Comparison of ENCODE assay signal across 33 cellular contexts in genomic region chr11:124880958-124881357, GRCh38. TPM values are rescaled to one million over a fixed set of nuclear protein-coding genes. Genes with fewer than 3 reads are reported as not detected.
"Had no signal": no experiment of that assay in that cellular context is flagged by ENCODE, and none has a peak within 500 bp of the region (broad histone marks: within the 10 kb centered on the region; RNA-seq: fewer than 3 reads in every experiment).

No MANE protein-coding gene starts in this region.

- DNase-seq: activated CD4-positive, alpha-beta T cell treated with anti-CD3 and anti-CD28 coated beads for 36 hours; activated CD4-positive, alpha-beta T cell treated with anti-CD3 and anti-CD28 coated beads, Interleukin-2, amount 10 ng/mL, durations not matched to agents 7 days and 5 days; activated CD4-positive, alpha-beta T cell treated with anti-CD3 and anti-CD28 coated beads, Interleukin-2, amount 50 U/mL, for 48 hours; activated CD8-positive, alpha-beta T cell treated with anti-CD3 and anti-CD28 coated beads, Interleukin-2, amount 10 ng/mL, durations not matched to agents 7 days and 5 days; activated T-cell treated with anti-CD3 and anti-CD28 coated beads, Interleukin-2, amount 50 U/mL, for 24 hours; anterior cingulate cortex; caudate nucleus; cerebellar nuclear complex; Kasumi-1; KG1; MG63; NCI-H1048; NCI-H1105 treated with DMSO at 0.1 percent for 48 hours; NCI-H1436; NCI-H1694; NCI-H1930; NCI-H2081 treated with DMSO at 0.1 percent for 48 hours; NCI-H345; NCI-H524 treated with DMSO at 0.1 percent for 48 hours; SHP77 treated with DMSO at 0.1 percent for 48 hours; SK-N-SH had no signal

- ATAC-seq: activated CD4-positive, alpha-beta T cell treated with anti-CD3 and anti-CD28 coated beads for 36 hours; activated CD4-positive, CD25-positive, alpha-beta regulatory T cell treated with anti-CD3 and anti-CD28 coated beads, Interleukin-2, amount 50 U/mL, for 24 hours; activated CD8-positive, alpha-beta T cell treated with anti-CD3 and anti-CD28 coated beads, Interleukin-2, amount 10 ng/mL, durations not matched to agents 7 days and 5 days; Panc1; WTC11 had no signal

- H3K9me3 Mint-ChIP-seq: activated CD4-positive, alpha-beta T cell treated with anti-CD3 and anti-CD28 coated beads, Interleukin-2, amount 10 ng/mL, durations not matched to agents 7 days and 5 days; activated naive CD4-positive, alpha-beta T cell treated with anti-CD3 and anti-CD28 coated beads, Interleukin-2, amount 50 U/mL, for 24 hours; activated T-cell treated with anti-CD3 and anti-CD28 coated beads, Interleukin-2, amount 50 U/mL, for 24 hours; T-helper 1 cell treated with Interleukin-12 subunit alpha and Interleukin-12 subunit beta and Interleukin-4 antibody, amounts not matched to agents 30 μg/mL and 1 μg/mL, for 36 hours; T-helper 2 cell treated with Interferon-gamma antibody and Interleukin-4, amounts not matched to agents 5 μg/mL and 100 μg/mL, for 36 hours; WTC11 had no signal

- H3K36me3 ChIP-seq: MG63, SJSA1 had no signal

- H3K4me2 ChIP-seq: SK-N-SH had no signal

- H3K4me3 ChIP-seq: MG63, SJSA1 had no signal

- H3K27me3 Mint-ChIP-seq: activated CD4-positive, alpha-beta T cell treated with anti-CD3 and anti-CD28 coated beads for 36 hours; activated CD4-positive, alpha-beta T cell treated with anti-CD3 and anti-CD28 coated beads, Interleukin-2, amount 10 ng/mL, durations not matched to agents 7 days and 5 days; activated naive CD4-positive, alpha-beta T cell treated with anti-CD3 and anti-CD28 coated beads, Interleukin-2, amount 50 U/mL, for 24 hours had no signal

- H3K27me3 ChIP-seq: MG63, SJSA1 had no signal

- H3K4me3 Mint-ChIP-seq: activated CD4-positive, alpha-beta T cell treated with anti-CD3 and anti-CD28 coated beads for 36 hours; activated CD4-positive, alpha-beta T cell treated with anti-CD3 and anti-CD28 coated beads, Interleukin-2, amount 10 ng/mL, durations not matched to agents 7 days and 5 days; activated CD8-positive, alpha-beta T cell treated with anti-CD3 and anti-CD28 coated beads, Interleukin-2, amount 10 ng/mL, durations not matched to agents 7 days and 5 days; activated naive CD4-positive, alpha-beta T cell treated with anti-CD3 and anti-CD28 coated beads, Interleukin-2, amount 50 U/mL, for 24 hours; activated T-cell treated with anti-CD3 and anti-CD28 coated beads, Interleukin-2, amount 50 U/mL, for 24 hours; brain; T-helper 1 cell treated with Interleukin-12 subunit alpha and Interleukin-12 subunit beta and Interleukin-4 antibody, amounts not matched to agents 30 μg/mL and 1 μg/mL, for 36 hours; T-helper 2 cell treated with Interferon-gamma antibody and Interleukin-4, amounts not matched to agents 5 μg/mL and 100 μg/mL, for 36 hours; WTC11 had no signal

- FAIRE-seq: bronchial epithelial cell, TTC549 had no signal

- H3K36me3 Mint-ChIP-seq: activated naive CD4-positive, alpha-beta T cell treated with anti-CD3 and anti-CD28 coated beads, Interleukin-2, amount 50 U/mL, for 24 hours; brain; WTC11 had no signal

- H3K27ac Mint-ChIP-seq: activated CD4-positive, alpha-beta T cell treated with anti-CD3 and anti-CD28 coated beads for 36 hours; activated CD4-positive, alpha-beta T cell treated with anti-CD3 and anti-CD28 coated beads, Interleukin-2, amount 10 ng/mL, durations not matched to agents 7 days and 5 days; activated CD8-positive, alpha-beta T cell treated with anti-CD3 and anti-CD28 coated beads, Interleukin-2, amount 10 ng/mL, durations not matched to agents 7 days and 5 days; activated naive CD4-positive, alpha-beta T cell treated with anti-CD3 and anti-CD28 coated beads, Interleukin-2, amount 50 U/mL, for 24 hours; activated T-cell treated with anti-CD3 and anti-CD28 coated beads, Interleukin-2, amount 50 U/mL, for 24 hours; T-helper 1 cell treated with Interleukin-12 subunit alpha and Interleukin-12 subunit beta and Interleukin-4 antibody, amounts not matched to agents 30 μg/mL and 1 μg/mL, for 36 hours; T-helper 2 cell treated with Interferon-gamma antibody and Interleukin-4, amounts not matched to agents 5 μg/mL and 100 μg/mL, for 36 hours; WTC11 had no signal

- H3K9me3 ChIP-seq: MG63, SJSA1, SK-N-SH had no signal

- H3K27ac ChIP-seq: SJSA1 had no signal

- H3K9ac ChIP-seq: SK-N-SH had no signal

RNA-seq across cellular contexts. Expression of gene ROBO4, which starts 16.7 kb away (rescaled TPM):
- total RNA-seq: activated CD4-positive, alpha-beta T cell treated with anti-CD3 and anti-CD28 coated beads for 36 hours; activated CD4-positive, alpha-beta T cell treated with anti-CD3 and anti-CD28 coated beads, Interleukin-2, amount 10 ng/mL, durations not matched to agents 7 days and 5 days; bronchial epithelial cell; NCI-H460 had no signal

RNA-seq across cellular contexts. Expression of gene HEPN1, which starts 38.1 kb away (rescaled TPM):
- total RNA-seq: activated CD4-positive, alpha-beta T cell treated with anti-CD3 and anti-CD28 coated beads for 36 hours; activated CD4-positive, alpha-beta T cell treated with anti-CD3 and anti-CD28 coated beads, Interleukin-2, amount 10 ng/mL, durations not matched to agents 7 days and 5 days; activated CD8-positive, alpha-beta T cell treated with anti-CD3 and anti-CD28 coated beads, Interleukin-2, amount 10 ng/mL, durations not matched to agents 7 days and 5 days; bronchial epithelial cell; NCI-H460; RPMI7951; SJSA1; WTC11 had no signal
- polyA plus RNA-seq: SK-N-SH had no signal

RNA-seq across cellular contexts. Expression of gene HEPACAM, which starts 54.9 kb away (rescaled TPM):
- total RNA-seq: activated CD4-positive, alpha-beta T cell treated with anti-CD3 and anti-CD28 coated beads for 36 hours; activated CD4-positive, alpha-beta T cell treated with anti-CD3 and anti-CD28 coated beads, Interleukin-2, amount 10 ng/mL, durations not matched to agents 7 days and 5 days; activated CD8-positive, alpha-beta T cell treated with anti-CD3 and anti-CD28 coated beads, Interleukin-2, amount 10 ng/mL, durations not matched to agents 7 days and 5 days; bronchial epithelial cell; NCI-H460; RPMI7951; SJSA1; WTC11 had no signal
- polyA plus RNA-seq: SK-N-SH had no signal
